8 cellular contexts compared by ENCODE assay signal in genomic region chr17:21214015-21214776, GRCh38. TPM values are rescaled to one million over a fixed set of nuclear protein-coding genes. Genes with fewer than 3 reads are reported as not detected.
A peak's percentile ranks its signal among the peaks of the same experiment; 100 is the strongest.
DNase-seq lines count a peak whose midpoint lies in the region; ATAC-seq and TF ChIP-seq lines count a peak whose summit lies in the region.

Gene TMEM11, minus strand, starts transcription at chr17:21214161. Its CDS starts 9 bp downstream, at chr17:21214152.

- no peaks in the 10 kb centered on the region for H3K9me3 Mint-ChIP-seq in endothelial cell (ENCODE audit: unreplicated experiment)

- DNase-seq in DMS 273 treated with DMSO at 0.1 percent for 48 hours (lab: John Stamatoyannopoulos, UW) (peak; percentile 56), HuH-7 (ENCODE audit: low spot score) (peak; percentile 84), endothelial cell (ENCODE audit: low spot score) (peak; percentile 97), midbrain (lab: John Stamatoyannopoulos, UW) (peak; percentile 94)
- DNase-seq in activated CD8-positive, alpha-beta memory T cell treated with anti-CD3 and anti-CD28 coated beads, Interleukin-2, amount 50 U/mL, for 48 hours = peak; percentile 98
- peak; percentile 93 to 96 for DNase-seq in stimulated activated CD8-positive, alpha-beta memory T cell treated with anti-CD3 and anti-CD28 coated beads, Interleukin-15, amount 100 ng/mL, for 48 hours (ENCODE audit: low read depth in 2 of 2)

- no peak for TF ChIP-seq CTCF in OCI-LY3 (IDR thresholded peaks at IDR 0.05; ENCODE audit: low read depth, low read length)
- TF ChIP-seq CTCF in endothelial cell (IDR thresholded peaks at IDR 0.05; ENCODE audit: unreplicated experiment) = no peak

- no peaks in the 10 kb centered on the region for H3K27me3 ChIP-seq in OCI-LY3 (ENCODE audit: low read depth, low read length)

- H2AFZ ChIP-seq in OCI-LY3 (ENCODE audit: low read depth, low read length) = no peak within 1 kb of the TSS

- peak within 1 kb of the TSS; percentile 98 for H3K4me3 Mint-ChIP-seq in endothelial cell (ENCODE audit: unreplicated experiment)

- peak within 1 kb of the TSS; percentile 74 for H3K4me2 ChIP-seq in OCI-LY3 (ENCODE audit: low read length)

- peak; percentile 84 for ATAC-seq in GM21526 (IDR thresholded peaks at IDR 0.05; ENCODE audit: low FRiP score, unreplicated experiment)

- H3K79me2 ChIP-seq in OCI-LY3 (ENCODE audit: low read length) = peaks cover 63% of the 10 kb centered on the region

- peak within 1 kb of the TSS; percentile 95 for H3K27ac Mint-ChIP-seq in endothelial cell (ENCODE audit: unreplicated experiment)

- no peaks in the 10 kb centered on the region for H3K9me3 ChIP-seq in OCI-LY3 (ENCODE audit: insufficient read depth, low read length)

- no peaks in the 10 kb centered on the region for H3K36me3 ChIP-seq in OCI-LY3 (replicated peaks; ENCODE audit: low read depth, low read length)

- peaks cover 52% of the 10 kb centered on the region for H3K4me1 Mint-ChIP-seq in endothelial cell (ENCODE audit: unreplicated experiment)

- peaks cover 5% of the 10 kb centered on the region; the same call in 1 of the 2 replicates for H4K20me1 ChIP-seq in OCI-LY3 (ENCODE audit: insufficient read depth, low read length)

- H3K27ac ChIP-seq in OCI-LY3 (ENCODE audit: low read length) = peak within 1 kb of the TSS; percentile 53

- peaks cover 16% of the 10 kb centered on the region for H3K27me3 Mint-ChIP-seq in endothelial cell (ENCODE audit: unreplicated experiment)

- peaks cover 19% of the 10 kb centered on the region for H3K36me3 Mint-ChIP-seq in endothelial cell (ENCODE audit: low read depth, unreplicated experiment)

- peak within 1 kb of the TSS; percentile 91 for H3K4me3 ChIP-seq in OCI-LY3 (ENCODE audit: low read length)

- peaks cover 10% of the 10 kb centered on the region for H3K4me1 ChIP-seq in OCI-LY3 (ENCODE audit: low read length)

- H3K9ac ChIP-seq in OCI-LY3 (ENCODE audit: low read length) = peak within 1 kb of the TSS; percentile 87

RNA-seq across cellular contexts. Expression of gene TMEM11, which starts in this region (rescaled TPM):
- 36.9 TPM for total RNA-seq in endothelial cell (ENCODE audit: unreplicated experiment)

Comparison
In these comparisons a context has a peak if more than half of its experiments do, and no peak if none do; other contexts are left out.
1. Peak in every context shown above with its lines: DNase-seq, ATAC-seq, H3K4me3 ChIP-seq and H3K27ac ChIP-seq.